In genomic region chr20:63667858-63668257, GRCh38 we compare ENCODE assay signal across 2 cellular contexts.
TF ChIP-seq lines count a peak whose summit lies in the region.

No MANE protein-coding gene starts in this region.

TF ChIP-seq in K562, 482 proteins besides CTCF, POLR2A, EP300 and RAD21:
- TF ChIP-seq SMC3 (conservative IDR thresholded peaks at IDR 0.05; ENCODE audit: insufficient read depth, low read depth, low read length) (no peak), HDAC6 (IDR thresholded peaks at IDR 0.05; ENCODE audit: low read depth, low read length) (no peak), POLR2G (IDR thresholded peaks at IDR 0.05; ENCODE audit: low read depth, low read length) (peak; percentile 39)

TF ChIP-seq in SK-N-SH treated with all-trans-retinoic acid at 6 μM for 48 hours, 23 proteins besides CTCF, POLR2A, EP300 and RAD21:
- no peak for TF ChIP-seq PPARA (CRISPR knock-in tag; IDR thresholded peaks at IDR 0.05; ENCODE audit: borderline replicate concordance)
- no peak for TF ChIP-seq OSR1 (CRISPR knock-in tag; IDR thresholded peaks at IDR 0.05)
- no peak for TF ChIP-seq ZC3H10 (CRISPR knock-in tag; IDR thresholded peaks at IDR 0.05)
- no peak for TF ChIP-seq BACH2 (CRISPR knock-in tag; IDR thresholded peaks at IDR 0.05; ENCODE audit: borderline replicate concordance)
- no peak for TF ChIP-seq ZFP30 (CRISPR knock-in tag; IDR thresholded peaks at IDR 0.05)
- no peak for TF ChIP-seq ESRRG (CRISPR knock-in tag; IDR thresholded peaks at IDR 0.05)
- TF ChIP-seq, protein P1, sequence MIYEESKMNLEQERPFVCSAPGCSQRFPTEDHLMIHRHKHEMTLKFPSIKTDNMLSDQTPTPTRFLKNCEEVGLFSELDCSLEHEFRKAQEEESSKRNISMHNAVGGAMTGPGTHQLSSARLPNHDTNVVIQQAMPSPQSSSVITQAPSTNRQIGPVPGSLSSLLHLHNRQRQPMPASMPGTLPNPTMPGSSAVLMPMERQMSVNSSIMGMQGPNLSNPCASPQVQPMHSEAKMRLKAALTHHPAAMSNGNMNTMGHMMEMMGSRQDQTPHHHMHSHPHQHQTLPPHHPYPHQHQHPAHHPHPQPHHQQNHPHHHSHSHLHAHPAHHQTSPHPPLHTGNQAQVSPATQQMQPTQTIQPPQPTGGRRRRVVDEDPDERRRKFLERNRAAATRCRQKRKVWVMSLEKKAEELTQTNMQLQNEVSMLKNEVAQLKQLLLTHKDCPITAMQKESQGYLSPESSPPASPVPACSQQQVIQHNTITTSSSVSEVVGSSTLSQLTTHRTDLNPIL (CRISPR knock-in tag; IDR thresholded peaks at IDR 0.05; ENCODE audit: low read depth) = no peak
- no peak for TF ChIP-seq ZFP3 (CRISPR knock-in tag; IDR thresholded peaks at IDR 0.05)
